In the genomic region with DNA sequence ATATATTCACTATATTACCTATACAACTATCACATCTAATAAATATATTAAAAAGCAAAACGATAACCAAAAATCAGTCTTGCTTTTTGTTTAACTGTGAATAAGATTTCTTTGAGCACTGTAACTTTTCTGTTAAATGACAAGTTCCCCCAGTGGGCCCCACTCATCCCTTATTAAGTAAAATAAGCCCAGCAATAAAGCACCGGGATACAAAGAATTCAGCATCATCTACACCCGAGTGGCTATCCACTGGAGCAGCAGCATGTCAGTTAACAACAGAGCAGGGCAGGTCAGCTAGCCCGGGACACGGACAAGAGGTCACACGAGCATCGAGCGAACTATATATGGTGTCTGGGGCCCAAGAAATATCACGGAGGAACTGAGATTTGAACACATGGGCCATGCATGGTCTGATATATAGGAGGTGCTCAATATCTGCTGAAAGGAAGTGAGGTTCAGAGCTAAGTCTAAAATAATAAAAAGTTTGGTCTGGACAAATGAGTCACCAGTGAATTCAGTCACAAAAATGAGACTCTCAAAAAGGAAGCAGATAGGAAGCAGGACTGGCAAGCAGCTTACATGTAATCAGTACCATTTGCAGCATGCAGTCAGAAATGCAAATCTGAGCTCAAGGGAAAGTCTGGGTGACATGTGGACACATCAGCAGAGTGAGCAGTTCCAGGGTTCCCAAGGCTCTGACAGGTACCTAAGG, we compare ENCODE assay signal across 8 cellular contexts. TPM values are rescaled to one million over a fixed set of nuclear protein-coding genes. Genes with fewer than 3 reads are reported as not detected.
A peak's percentile ranks its signal among the peaks of the same experiment; 100 is the strongest.
DNase-seq lines count a peak whose midpoint lies in the region; ATAC-seq and TF ChIP-seq lines count a peak whose summit lies in the region.

No MANE protein-coding gene starts in this region.

- no peak overlapping the region for H3K4me3 ChIP-seq in GM23338

- no peak overlapping the region for H2AFZ ChIP-seq in GM23338

- H4K20me1 ChIP-seq in GM23338 (replicated peaks; ENCODE audit: insufficient read depth) = no peaks in the 10 kb centered on the region; the same call in none of the 2 replicates

- H3K4me1 Mint-ChIP-seq in GM23338 = peaks cover 13% of the 10 kb centered on the region; the same call in 2 of the 3 replicates

- peak; percentile 76 for DNase-seq in GM13976 (ENCODE audit: low spot score)
- peak; percentile 85 for DNase-seq in HT1080 (ENCODE audit: low read depth)
- DNase-seq in dermis microvascular lymphatic vessel endothelial cell (ENCODE audit: low read depth in 2 of 2) = peak; percentile 35 to 84
- DNase-seq in GM23338 (ENCODE audit: low spot score) = no peak
- DNase-seq in head of caudate nucleus = no peak
- DNase-seq in DMS79 (lab: John Stamatoyannopoulos, UW) = no peak
- no peak for DNase-seq in KG1 (lab: John Stamatoyannopoulos, UW)

- no peaks in the 10 kb centered on the region; the same call in 2 of the 3 replicates for H3K9me3 Mint-ChIP-seq in GM23338

- no peaks in the 10 kb centered on the region for H3K36me3 Mint-ChIP-seq in GM23338 (ENCODE audit: low read depth)

- peaks cover 9% of the 10 kb centered on the region for H3K27me3 Mint-ChIP-seq in GM23338 (ENCODE audit: insufficient read depth, low read depth, poor library complexity)

- H3K4me3 Mint-ChIP-seq in GM23338 = no peak overlapping the region

- H3K79me2 ChIP-seq in GM23338 (replicated peaks; ENCODE audit: insufficient read depth) = peaks cover 16% of the 10 kb centered on the region; the same call in 1 of the 2 replicates

- no peak overlapping the region for H3K4me2 ChIP-seq in GM23338

- TF ChIP-seq CTCF in GM13976 (IDR thresholded peaks at IDR 0.05; ENCODE audit: borderline replicate concordance, control extremely low read depth, extremely low read depth, insufficient read depth, missing control alignments) = no peak
- TF ChIP-seq CTCF in GM23338 (conservative IDR thresholded peaks at IDR 0.05; ENCODE audit: low read depth in 2 of 2) = no peak

- peaks cover 4% of the 10 kb centered on the region; the same call in 1 of the 2 replicates for H3K4me1 ChIP-seq in GM23338 (ENCODE audit: insufficient read depth)

- in situ Hi-C loops in GM13976 (cut with MboI; ENCODE audit: low sequenced_read_pairs, unreplicated experiment) = no loop called here

- H3K27me3 ChIP-seq in GM23338 (ENCODE audit: insufficient read depth) = peaks cover 6% of the 10 kb centered on the region; the same call in 1 of the 2 replicates

- H3K9me2 ChIP-seq in GM23338 (ENCODE audit: insufficient read depth) = no peaks in the 10 kb centered on the region

- peak; percentile 55 for ATAC-seq in GM21526 (IDR thresholded peaks at IDR 0.05; ENCODE audit: low FRiP score, unreplicated experiment)
- no peak for ATAC-seq in GM23338

- no peak overlapping the region for H3K27ac ChIP-seq in GM23338 (ENCODE audit: low read depth)

- no peaks in the 10 kb centered on the region for H3K36me3 ChIP-seq in GM23338 (ENCODE audit: insufficient read depth)

- intact Hi-C loops in head of caudate nucleus (cut with DNase I) = no loop called here

- no peaks in the 10 kb centered on the region for H3F3A ChIP-seq in GM23338 (replicated peaks; ENCODE audit: low read depth)

- no peak overlapping the region for H3K27ac Mint-ChIP-seq in GM23338

TF ChIP-seq in GM23338, 12 proteins besides CTCF, POLR2A, EP300 and RAD21:
- TF ChIP-seq EZH2 (IDR thresholded peaks at IDR 0.05; ENCODE audit: low read depth, unreplicated experiment) (no peak), POLR2AphosphoS5 (IDR thresholded peaks at IDR 0.05; ENCODE audit: low read depth) (no peak)

RNA-seq across cellular contexts. Expression of a gene that starts 4.1 kb away (rescaled TPM):
- 9.3 and 10.4 TPM in 2 replicates for total RNA-seq in HT1080 (2014; rRNA removed; shearing (Covaris generic))
- 12.0 and 15.3 TPM in 2 replicates for polyA plus RNA-seq in HT1080 (2015; cell fraction: cytosol; rRNA removed)
- 35.0 and 36.4 TPM in 2 replicates for polyA plus RNA-seq in HT1080 (2015; cell fraction: nucleus; rRNA removed)
- total RNA-seq in dermis microvascular lymphatic vessel endothelial cell = 10.5 and 12.3 TPM in 2 replicates
- 10.1 and 13.8 TPM in 2 replicates for total RNA-seq in GM23338 (2014; rRNA removed; shearing (Covaris generic))
- polyA plus RNA-seq in GM23338 (2016; fragmentation: Nextera tagmentation; extraction: Ambion mirVana) = 2.5 and 4.0 TPM in 2 replicates

Comparison
In these comparisons a context has a peak if more than half of its experiments do, and no peak if none do; other contexts are left out.
1. DNase-seq: peak in GM13976 (single experiment), HT1080 (single experiment) and dermis microvascular lymphatic vessel endothelial cell (2 of 2); none in GM23338 (single experiment), head of caudate nucleus (0 of 42), DMS79 (single experiment) and KG1 (single experiment).